Comparison of ENCODE assay signal across 9 cellular contexts in genomic region chr6:140921366-140922226, GRCh38.
DNase-seq lines count a peak whose midpoint lies in the region; ATAC-seq, FAIRE-seq and TF ChIP-seq lines count a peak whose summit lies in the region.
"Had no signal": no experiment of that assay in that cellular context is flagged by ENCODE, and none has a peak within 500 bp of the region (broad histone marks: within the 10 kb centered on the region; RNA-seq: fewer than 3 reads in every experiment).

No MANE protein-coding gene starts in this region.

- H3K27me3 Mint-ChIP-seq in mesothelial cell of epicardium (ENCODE audit: low read depth): no peaks in the 10 kb centered on the region

- H2BK5ac ChIP-seq in H1 (ENCODE audit: low read depth, low read length): no peak overlapping the region

- H3K27ac ChIP-seq in OCI-LY7 (ENCODE audit: low read depth, low read length, poor library complexity, severe bottlenecking): no peak overlapping the region
- H3K27ac ChIP-seq in H1 (ENCODE audit: low read depth, low read length): no peak overlapping the region

- H3K9me3 Mint-ChIP-seq in mesothelial cell of epicardium: peaks cover 21% of the 10 kb centered on the region

- H3K36me3 ChIP-seq in OCI-LY7 (ENCODE audit: insufficient read depth, low read length) (no peaks in the 10 kb centered on the region), H1 (ENCODE audit: control insufficient read depth in 2 of 4, insufficient read depth in 4 of 4, low read length in 3 of 4) (no peaks in the 10 kb centered on the region)

- H2BK15ac ChIP-seq in H1 (ENCODE audit: low read length): no peak overlapping the region

- no peak overlapping the region for H3K23ac ChIP-seq in H1 (ENCODE audit: insufficient read length)

- H3K9me2 ChIP-seq in OCI-LY7 (ENCODE audit: insufficient read depth, low read length): no peaks in the 10 kb centered on the region

- H3K4me3 Mint-ChIP-seq in mesothelial cell of epicardium: no peak overlapping the region

- no peak overlapping the region for H2BK120ac ChIP-seq in H1 (replicated peaks; ENCODE audit: low read depth, low read length)

- H3K4me1 ChIP-seq in OCI-LY7 (ENCODE audit: insufficient read depth, low read length, poor library complexity, severe bottlenecking): no peaks in the 10 kb centered on the region
- no peaks in the 10 kb centered on the region for H3K4me1 ChIP-seq in H1 (replicated peaks in 1 of 4; ENCODE audit: control insufficient read depth in 3 of 4, insufficient read depth in 4 of 4, low read length in 3 of 4)

- CTCF ChIA-PET in AG04449 (lab: Yijun Ruan, JAX): interaction anchor here (0.5 to 1.2 kb wide), 9 partner anchors 10 to 970 kb away, joined by 3 to 5 read pairs (median 4); no protein-coding TSS in a partner anchor
- CTCF ChIA-PET in OCI-LY7 (lab: Charles Lee; ENCODE audit: unreplicated experiment): interaction anchor here (0.6 kb wide), 1 partner anchor 18 kb away, joined by 3 read pairs; no protein-coding TSS in a partner anchor
- CTCF ChIA-PET in H1 (lab: Charles Lee; ENCODE audit: partially characterized antibody): interaction anchor here (0.6 to 1.1 kb wide), 10 partner anchors 14 to 869 kb away, joined by 3 to 4 read pairs (median 3); no protein-coding TSS in a partner anchor

- H2BK12ac ChIP-seq in H1 (ENCODE audit: low read depth, low read length): no peak overlapping the region

- no peak overlapping the region for H3K4me3 ChIP-seq in AG04449 (ENCODE audit: low read depth, low read length)
- H3K4me3 ChIP-seq in OCI-LY7 (ENCODE audit: low read depth, low read length, poor library complexity, severe bottlenecking): no peak overlapping the region
- no peak overlapping the region for H3K4me3 ChIP-seq in H1 (ENCODE audit: extremely low read depth in 1 of 4, insufficient read depth in 2 of 4, low read depth in 3 of 4, low read length in 4 of 4)

- ATAC-seq in HG03439 (IDR thresholded peaks at IDR 0.05; ENCODE audit: unreplicated experiment) (peak; percentile 75), GM21390 (IDR thresholded peaks at IDR 0.05; ENCODE audit: unreplicated experiment) (no peak)

- H3K23me2 ChIP-seq in H1 (ENCODE audit: low read depth, low read length): no peaks in the 10 kb centered on the region

- H2AK5ac ChIP-seq in H1 (ENCODE audit: low read depth, low read length): no peak overlapping the region

- H4K20me1 ChIP-seq in OCI-LY7 (ENCODE audit: insufficient read depth, low read length) (no peaks in the 10 kb centered on the region), H1 (replicated peaks in 1 of 2; ENCODE audit: control insufficient read depth in 1 of 2, insufficient read depth in 2 of 2, low read length in 2 of 2) (no peaks in the 10 kb centered on the region)

- no peak overlapping the region for H4K5ac ChIP-seq in H1 (ENCODE audit: insufficient read length, low read depth, low read length)

- no peak for TF ChIP-seq POLR2A in H1 (IDR thresholded peaks at IDR 0.05; ENCODE audit: control extremely low read depth in 1 of 2, low read depth in 2 of 2, low read length in 2 of 2)

- no TSS peak for BruUV-seq in OCI-LY7 (replicated peaks; lab: Mats Ljungman, UMichigan)

- no peaks in the 10 kb centered on the region for H3K79me1 ChIP-seq in H1 (ENCODE audit: low read depth, low read length)

- TF ChIP-seq EP300 in H1 (IDR thresholded peaks at IDR 0.05; ENCODE audit: borderline replicate concordance in 1 of 2, low read depth in 2 of 2, low read length in 2 of 2): no peak

- no peak overlapping the region for H4K91ac ChIP-seq in H1 (replicated peaks; ENCODE audit: insufficient read length, low read length)

- peak; percentile 80 to 85 for TF ChIP-seq RAD21 in H1 (IDR thresholded peaks at IDR 0.05 in 1 of 2, conservative IDR thresholded peaks at IDR 0.05 in 1 of 2; ENCODE audit: low read depth in 2 of 2, low read length in 2 of 2)

- H2BK20ac ChIP-seq in H1 (ENCODE audit: low read length): no peak overlapping the region

- 83% methylated on average over 4 of the region's 4 CpGs; no CpG with 5 or more reads in 1 of the 2 experiments for WGBS in H1 (ENCODE audit: extremely low coverage in 1 of 2, insufficient coverage in 1 of 2, insufficient read length in 1 of 2, insufficient replicate concordance in 2 of 2, low coverage in 1 of 2, low lambda C conversion rate in 2 of 2, missing lambda C conversion rate in 1 of 2), 2 experiments

- no peak overlapping the region for H2AFZ ChIP-seq in OCI-LY7 (ENCODE audit: low read length)
- H2AFZ ChIP-seq in H1 (ENCODE audit: low read length): peak overlapping the region; percentile 79

- H3K36me3 Mint-ChIP-seq in mesothelial cell of epicardium: no peaks in the 10 kb centered on the region

- no peak overlapping the region for H3K4me2 ChIP-seq in OCI-LY7 (ENCODE audit: low read length)
- no peak overlapping the region for H3K4me2 ChIP-seq in H1 (ENCODE audit: insufficient read depth in 1 of 2, low read depth in 2 of 2, low read length in 2 of 2)

- intact Hi-C loops in OCI-LY7 (cut with micrococcal nuclease; ENCODE audit: unreplicated experiment): loop anchor here (10.0 kb wide), 1 partner anchor 1037 kb away; no protein-coding TSS in a partner anchor

- H3K18ac ChIP-seq in H1 (ENCODE audit: extremely low read depth, low read length): no peak overlapping the region

- H3K4ac ChIP-seq in H1 (replicated peaks; ENCODE audit: insufficient read length, low read depth, low read length): no peak overlapping the region

- POLR2A ChIA-PET in AG04449 (lab: Yijun Ruan, JAX): interaction anchor here (0.6 to 0.7 kb wide), 2 partner anchors 428 to 1547 kb away, joined by 3 read pairs; partner anchors contain the start of gene CITED2
- POLR2A ChIA-PET in OCI-LY7 (lab: Charles Lee): no interaction called here
- POLR2A ChIA-PET in H1 (lab: Charles Lee; ENCODE audit: partially characterized antibody): no interaction called here

- H3K27me3 ChIP-seq in H1 (replicated peaks in 1 of 4; ENCODE audit: control insufficient read depth in 3 of 4, extremely low read depth in 1 of 4, insufficient read depth in 3 of 4, low read length in 3 of 4): no peaks in the 10 kb centered on the region

- peak; percentile 65 for TF ChIP-seq CTCF in AG04449 (IDR thresholded peaks at IDR 0.05; ENCODE audit: insufficient read depth, low read length, missing control alignments)
- peak; percentile 60 for TF ChIP-seq CTCF in GM12872 (IDR thresholded peaks at IDR 0.05; ENCODE audit: insufficient read depth, low read depth, low read length)
- TF ChIP-seq CTCF in OCI-LY7 (conservative IDR thresholded peaks at IDR 0.05; ENCODE audit: low read length): peak; percentile 82
- TF ChIP-seq CTCF in H1 (IDR thresholded peaks at IDR 0.05; ENCODE audit: control extremely low read depth in 1 of 3, insufficient read depth in 1 of 3, low read depth in 1 of 3, low read length in 3 of 3): peak in 2 of 3 experiments; percentile 43 to 77; a peak in 2 of 4 replicates
- peak; percentile 54 for TF ChIP-seq CTCF in mesothelial cell of epicardium (IDR thresholded peaks at IDR 0.05; ENCODE audit: unreplicated experiment)

- no peak overlapping the region for H3K56ac ChIP-seq in H1 (replicated peaks; ENCODE audit: insufficient read length, low read depth, low read length)

- H3K27ac Mint-ChIP-seq in mesothelial cell of epicardium: no peak overlapping the region

- H3K14ac ChIP-seq in H1 (ENCODE audit: insufficient read length): no peak overlapping the region

- no peak overlapping the region for H3K9ac ChIP-seq in H1 (replicated peaks in 1 of 4; ENCODE audit: extremely low read depth in 1 of 4, low read depth in 3 of 4, low read length in 3 of 4)

- H3K79me2 ChIP-seq in OCI-LY7 (ENCODE audit: insufficient read depth, low read depth, low read length): no peaks in the 10 kb centered on the region
- no peaks in the 10 kb centered on the region for H3K79me2 ChIP-seq in H1 (ENCODE audit: control insufficient read depth in 1 of 2, insufficient read depth in 2 of 2, low read length in 2 of 2)

- H3K4me1 Mint-ChIP-seq in mesothelial cell of epicardium: peaks cover 9% of the 10 kb centered on the region

- H3K9me3 ChIP-seq in OCI-LY7 (ENCODE audit: low read length) (no peaks in the 10 kb centered on the region), H1 (ENCODE audit: insufficient read depth in 2 of 2, low read depth in 1 of 2, low read length in 1 of 2) (no peaks in the 10 kb centered on the region)

- no peak overlapping the region for H4K8ac ChIP-seq in H1 (ENCODE audit: extremely low read depth, insufficient read depth, low read length)

- DNase-seq in AG04449 (ENCODE audit: low read depth, low spot score) (peak; percentile 52), OCI-LY7 (ENCODE audit: low spot score) (peak; percentile 45), H1 (ENCODE audit: low read depth in 1 of 2, low spot score in 2 of 2) (peak in 1 of 2 experiments; percentile 5), mesothelial cell of epicardium (ENCODE audit: low spot score in 2 of 2, unreplicated experiment in 2 of 2) (no peak), KG1 (lab: John Stamatoyannopoulos, UW) (no peak)
- DNase-seq: left cardiac atrium had no signal

- FAIRE-seq in H1 (lab: Jason Lieb, UNC): peak; percentile 80

TF ChIP-seq in H1, 55 proteins besides CTCF, POLR2A, EP300 and RAD21:
- TF ChIP-seq BCL11A (IDR thresholded peaks at IDR 0.05; ENCODE audit: low read depth in 2 of 2, low read length in 2 of 2) (no peak), ASH2L (IDR thresholded peaks at IDR 0.05; ENCODE audit: low read length) (peak; percentile 73)

Comparison
In these comparisons a context has a peak if more than half of its experiments do, and no peak if none do; other contexts are left out.
1. DNase-seq: peak in AG04449 (single experiment) and OCI-LY7 (single experiment); none in mesothelial cell of epicardium (0 of 2) and KG1 (single experiment).
2. Peak in every context shown above with its lines, with median percentiles within 50 percentile points of each other: CTCF ChIP-seq.